In the genomic region with DNA sequence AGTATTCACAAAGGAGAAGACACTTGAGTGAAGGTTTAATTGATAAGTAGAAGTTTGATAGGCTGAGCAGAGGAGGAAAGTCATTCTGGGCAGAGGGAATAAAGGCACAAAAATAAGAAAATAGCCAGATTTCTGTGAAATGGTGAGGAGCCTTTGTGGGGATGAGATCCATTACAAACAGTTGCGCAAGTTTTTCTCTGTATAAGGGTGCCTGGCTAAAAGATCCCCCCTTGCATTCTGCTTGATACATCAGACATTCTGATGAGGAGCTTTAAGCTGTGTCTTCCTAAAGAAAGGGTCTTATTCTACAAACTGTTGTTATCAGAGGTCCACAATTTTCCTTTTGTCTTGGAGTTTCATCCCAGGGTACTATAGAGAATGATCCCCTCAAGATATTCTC, we compare ENCODE assay signal across 33 cellular contexts.
DNase-seq lines count a peak whose midpoint lies in the region; ATAC-seq, FAIRE-seq and TF ChIP-seq lines count a peak whose summit lies in the region.
"Had no signal": no experiment of that assay in that cellular context is flagged by ENCODE, and none has a peak within 500 bp of the region (broad histone marks: within the 10 kb centered on the region; RNA-seq: fewer than 3 reads in every experiment).

No MANE protein-coding gene starts in this region.

- H4K8ac ChIP-seq in IMR-90 (ENCODE audit: low read depth in 2 of 2, low read length in 2 of 2) = no peak overlapping the region

- H4K91ac ChIP-seq in IMR-90 (ENCODE audit: insufficient read depth, low read depth, low read length) = no peak overlapping the region

- no CpG with 5 or more reads among the region's 1 CpG for WGBS in IMR-90 (ENCODE audit: extremely low coverage in 2 of 2, insufficient read length in 1 of 2), 2 experiments

- H3K27me3 Mint-ChIP-seq in chondrocyte (ENCODE audit: low read depth) = peaks cover 3% of the 10 kb centered on the region
- H3K27me3 Mint-ChIP-seq: B cell; CD4-positive, alpha-beta memory T cell had no signal

- H3K9me3 ChIP-seq in IMR-90 (ENCODE audit: control insufficient read depth, insufficient read depth, low read length) = no peaks in the 10 kb centered on the region
- H3K9me3 ChIP-seq: A549; BE2C; BLaER1; BLaER1 treated with 17β-estradiol and CSF1 and Interleukin-3, amounts not matched to agents 10 nM and 100 nM; Caco-2 had no signal

- H3K9ac ChIP-seq in IMR-90 (ENCODE audit: low read depth, low read length) = no peak overlapping the region
- H3K9ac ChIP-seq: BLaER1; BLaER1 treated with 17β-estradiol and CSF1 and Interleukin-3, amounts not matched to agents 10 nM and 100 nM had no signal

- no peak overlapping the region for H3K56ac ChIP-seq in IMR-90 (ENCODE audit: extremely low read depth, insufficient read depth, low read length)

- no peak overlapping the region for H2BK15ac ChIP-seq in IMR-90 (ENCODE audit: low read depth, low read length)

- in situ Hi-C loops in IMR-90 (cut with MboI; ENCODE audit: low sequenced_read_pairs) = no loop called here

- intact Hi-C loops in IMR-90 (cut with micrococcal nuclease) = no loop called here

- dilution Hi-C loops in IMR-90 (cut with HindIII; ENCODE audit: low sequenced_read_pairs, unreplicated experiment) = no loop called here

- no peak overlapping the region for H3K23ac ChIP-seq in IMR-90 (ENCODE audit: low read depth, low read length)

- TF ChIP-seq RAD21 in IMR-90 (IDR thresholded peaks at IDR 0.05; ENCODE audit: low read length) = no peak

- no peaks in the 10 kb centered on the region for H3K4me1 ChIP-seq in IMR-90 (ENCODE audit: control insufficient read depth, insufficient read depth, low read length)
- H3K4me1 ChIP-seq: A549; BE2C; BLaER1; BLaER1 treated with 17β-estradiol and CSF1 and Interleukin-3, amounts not matched to agents 10 nM and 100 nM; Caco-2 had no signal

- H3K4me1 Mint-ChIP-seq in chondrocyte (ENCODE audit: low read depth) = no peaks in the 10 kb centered on the region
- H3K4me1 Mint-ChIP-seq: B cell; CD14-positive monocyte; CD4-positive, alpha-beta memory T cell; CD4-positive, CD25-positive, alpha-beta regulatory T cell; CD8-positive, alpha-beta memory T cell had no signal

- TF ChIP-seq CTCF in IMR-90 (conservative IDR thresholded peaks at IDR 0.05; ENCODE audit: low read depth, low read length) (no peak), chondrocyte (IDR thresholded peaks at IDR 0.05) (no peak)

- no peaks in the 10 kb centered on the region for H3K27me3 ChIP-seq in IMR-90 (ENCODE audit: control insufficient read depth, insufficient read depth, low read length)
- H3K27me3 ChIP-seq: BE2C had no signal

- no peak overlapping the region for H2BK120ac ChIP-seq in IMR-90 (ENCODE audit: low read depth, low read length)

- H3K4me3 ChIP-seq in IMR-90 (ENCODE audit: insufficient read depth, low read depth, low read length) = no peak overlapping the region
- H3K4me3 ChIP-seq: A549; BLaER1; BLaER1 treated with 17β-estradiol and CSF1 and Interleukin-3, amounts not matched to agents 10 nM and 100 nM had no signal

- H3K36me3 ChIP-seq in IMR-90 (ENCODE audit: control insufficient read depth, insufficient read depth, low read length) = no peaks in the 10 kb centered on the region
- H3K36me3 ChIP-seq: BE2C; BLaER1; BLaER1 treated with 17β-estradiol and CSF1 and Interleukin-3, amounts not matched to agents 10 nM and 100 nM had no signal

- H2AFZ ChIP-seq in IMR-90 (replicated peaks; ENCODE audit: low read length, poor library complexity) = no peak overlapping the region

- H3K27ac Mint-ChIP-seq in chondrocyte (ENCODE audit: unreplicated experiment) = no peak overlapping the region
- H3K27ac Mint-ChIP-seq: B cell; CD14-positive monocyte; CD4-positive, alpha-beta memory T cell; CD4-positive, alpha-beta T cell; CD4-positive, CD25-positive, alpha-beta regulatory T cell; CD8-positive, alpha-beta memory T cell; CD8-positive, alpha-beta T cell had no signal

- no peak overlapping the region for H2AK5ac ChIP-seq in IMR-90 (ENCODE audit: low read depth, low read length)

- TF ChIP-seq POLR2A in IMR-90 (IDR thresholded peaks at IDR 0.05; ENCODE audit: low read depth, low read length) = no peak

- no peaks in the 10 kb centered on the region for H3K9me3 Mint-ChIP-seq in chondrocyte (ENCODE audit: low read depth)
- H3K9me3 Mint-ChIP-seq: CD4-positive, alpha-beta memory T cell; CD8-positive, alpha-beta T cell had no signal

- H2AK9ac ChIP-seq in IMR-90 (replicated peaks; ENCODE audit: low read depth, low read length, poor library complexity) = no peak overlapping the region

- H4K20me1 ChIP-seq in IMR-90 (ENCODE audit: insufficient read depth, low read length) = no peaks in the 10 kb centered on the region
- H4K20me1 ChIP-seq: BLaER1; BLaER1 treated with 17β-estradiol and CSF1 and Interleukin-3, amounts not matched to agents 10 nM and 100 nM had no signal

- BruUV-seq in IMR-90 (replicated peaks; lab: Mats Ljungman, UMichigan) = no TSS peak

- no peak overlapping the region for H3K4ac ChIP-seq in IMR-90 (ENCODE audit: low read depth, low read length)

- no peak overlapping the region for H2BK20ac ChIP-seq in IMR-90 (ENCODE audit: low read depth, low read length)

- H3K18ac ChIP-seq in IMR-90 (ENCODE audit: low read depth, low read length) = no peak overlapping the region

- no peak overlapping the region for H3K27ac ChIP-seq in IMR-90 (ENCODE audit: insufficient read depth, low read length)
- H3K27ac ChIP-seq: 22Rv1; A549; BLaER1; BLaER1 treated with 17β-estradiol and CSF1 and Interleukin-3, amounts not matched to agents 10 nM and 100 nM; C4-2B had no signal

- CTCF ChIA-PET in IMR-90 (lab: Yijun Ruan, JAX) = no interaction called here

- H3K4me3 Mint-ChIP-seq in chondrocyte (ENCODE audit: unreplicated experiment) = no peak overlapping the region
- H3K4me3 Mint-ChIP-seq: B cell; CD14-positive monocyte; CD4-positive, alpha-beta memory T cell; CD4-positive, alpha-beta T cell; CD4-positive, CD25-positive, alpha-beta regulatory T cell; CD8-positive, alpha-beta memory T cell; CD8-positive, alpha-beta T cell had no signal

- no peak for ATAC-seq in IMR-90 (ENCODE audit: low read depth)
- ATAC-seq: A549; CD8-positive, alpha-beta T cell had no signal

- H3K79me1 ChIP-seq in IMR-90 (ENCODE audit: low read depth in 1 of 2, low read length in 2 of 2) = no peaks in the 10 kb centered on the region

- no peak overlapping the region for H3K14ac ChIP-seq in IMR-90 (replicated peaks; ENCODE audit: low read depth, low read length)

- POLR2A ChIA-PET in IMR-90 (lab: Charles Lee; ENCODE audit: unreplicated experiment) = no interaction called here

- no peak for DNase-seq in GM19239 (ENCODE audit: insufficient read length, low spot score)
- no peak for DNase-seq in IMR-90
- no peak for DNase-seq in chondrocyte (ENCODE audit: low spot score)
- no peak for DNase-seq in NCI-H187 (lab: John Stamatoyannopoulos, UW)
- DNase-seq: 8988T; ACHN; AML-193; BE2C; C1 segment of cervical spinal cord; Caco-2; Calu3; CD4-positive, alpha-beta memory T cell; CD4-positive, alpha-beta T cell; CD4-positive, CD25-positive, alpha-beta regulatory T cell; CD8-positive, alpha-beta memory T cell; CD8-positive, alpha-beta T cell; COR-L47; DMS 273 treated with DMSO at 0.1 percent for 48 hours; DMS153; DMS53; DMS79; DMS79 treated with DMSO at 0.1 percent for 48 hours; DND-41; EL had no signal

- no peak overlapping the region for H3K4me2 ChIP-seq in IMR-90 (ENCODE audit: low read depth, low read length)
- H3K4me2 ChIP-seq: A549; BLaER1; BLaER1 treated with 17β-estradiol and CSF1 and Interleukin-3, amounts not matched to agents 10 nM and 100 nM had no signal

- H4K5ac ChIP-seq in IMR-90 (ENCODE audit: low read depth, low read length) = no peak overlapping the region

- H3K9me1 ChIP-seq in IMR-90 (ENCODE audit: insufficient read depth, low read length) = no peaks in the 10 kb centered on the region

- peak; percentile 61 for FAIRE-seq in GM19239 (lab: Jason Lieb, UNC)
- FAIRE-seq: A204.1, A549, D721Med had no signal

- H3K36me3 Mint-ChIP-seq in chondrocyte (ENCODE audit: low read depth) = no peaks in the 10 kb centered on the region
- H3K36me3 Mint-ChIP-seq: CD14-positive monocyte; CD4-positive, alpha-beta memory T cell; CD4-positive, CD25-positive, alpha-beta regulatory T cell; CD8-positive, alpha-beta memory T cell; CD8-positive, alpha-beta T cell had no signal

- H2BK5ac ChIP-seq in IMR-90 (ENCODE audit: low read depth, low read length, poor library complexity, severe bottlenecking) = no peak overlapping the region

TF ChIP-seq in IMR-90, 13 proteins besides CTCF, POLR2A, EP300 and RAD21:
- no peak for TF ChIP-seq BHLHE40 (IDR thresholded peaks at IDR 0.05; ENCODE audit: low read depth, low read length)
- TF ChIP-seq CEBPB (IDR thresholded peaks at IDR 0.05; ENCODE audit: low read depth, low read length) = peak; percentile 23; the same call in 1 of the 2 replicates
TF ChIP-seq in IMR-90: peak in this region for 1.
